30 cellular contexts compared by ENCODE assay signal in the genomic region with DNA sequence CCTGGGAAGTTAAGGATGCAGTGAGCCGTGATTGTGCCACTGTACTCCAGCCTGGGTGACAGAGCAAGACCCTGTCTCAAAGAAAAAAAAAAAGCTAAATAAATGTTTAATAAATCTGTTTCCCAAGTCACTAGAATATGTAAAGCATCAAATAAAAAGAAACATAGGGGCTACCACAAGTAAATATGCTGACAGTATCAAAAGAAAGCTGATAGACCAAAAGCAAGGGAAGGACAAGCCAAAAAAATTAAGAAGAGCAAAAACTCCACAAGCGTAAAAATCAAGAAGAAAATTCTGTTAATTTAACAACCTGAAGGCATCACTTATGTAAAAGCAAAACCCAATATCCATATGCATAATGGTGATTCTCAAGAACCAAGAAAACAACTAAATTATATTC.
"Had no signal": no experiment of that assay in that cellular context is flagged by ENCODE, and none has a peak within 500 bp of the region (broad histone marks: within the 10 kb centered on the region; RNA-seq: fewer than 3 reads in every experiment).

No MANE protein-coding gene starts in this region.

- H3K27ac ChIP-seq: ascending aorta, cardiac muscle cell, VCaP had no signal

- H3K4me3 ChIP-seq: ascending aorta, cardiac muscle cell had no signal

- H3K9me3 ChIP-seq: ascending aorta had no signal

- ATAC-seq: activated CD4-positive, alpha-beta T cell treated with anti-CD3 and anti-CD28 coated beads for 36 hours; activated CD8-positive, alpha-beta memory T cell treated with anti-CD3 and anti-CD28 coated beads, Interleukin-2, amount 10 ng/mL, durations not matched to agents 7 days and 5 days; activated CD8-positive, alpha-beta T cell treated with anti-CD3 and anti-CD28 coated beads, Interleukin-2, amount 10 ng/mL, durations not matched to agents 7 days and 5 days; activated naive CD8-positive, alpha-beta T cell treated with anti-CD3 and anti-CD28 coated beads, Interleukin-2, amount 50 U/mL, for 24 hours had no signal

- H3K27me3 ChIP-seq: ascending aorta, cardiac muscle cell had no signal

- H3K36me3 ChIP-seq: ascending aorta, cardiac muscle cell had no signal

- DNase-seq: activated B cell treated with CpG ODN at 0.5 μM for 24 hours; activated CD4-positive, alpha-beta memory T cell treated with anti-CD3 and anti-CD28 coated beads, Interleukin-2, amount 10 ng/mL, durations not matched to agents 7 days and 5 days; activated CD4-positive, alpha-beta T cell treated with anti-CD3 and anti-CD28 coated beads for 1 hour; activated CD4-positive, alpha-beta T cell treated with anti-CD3 and anti-CD28 coated beads for 36 hours; activated CD4-positive, alpha-beta T cell treated with anti-CD3 and anti-CD28 coated beads for 48 hours; activated CD4-positive, alpha-beta T cell treated with anti-CD3 and anti-CD28 coated beads, Interleukin-2, amount 10 ng/mL, durations not matched to agents 7 days and 5 days; activated CD4-positive, alpha-beta T cell treated with anti-CD3 and anti-CD28 coated beads, Interleukin-2, amount 50 U/mL, for 48 hours; activated CD8-positive, alpha-beta memory T cell treated with anti-CD3 and anti-CD28 coated beads for 24 hours; activated CD8-positive, alpha-beta memory T cell treated with anti-CD3 and anti-CD28 coated beads, Interleukin-2, amount 10 ng/mL, durations not matched to agents 7 days and 5 days; activated CD8-positive, alpha-beta memory T cell treated with anti-CD3 and anti-CD28 coated beads, Interleukin-2, amount 50 U/mL, for 48 hours; activated CD8-positive, alpha-beta T cell treated with anti-CD3 and anti-CD28 coated beads, Interleukin-2, amount 10 ng/mL, durations not matched to agents 7 days and 5 days; activated effector memory CD4-positive, alpha-beta T cell treated with Interleukin-2 at 50 U/mL for 16 hours; activated gamma-delta T cell; activated naive CD4-positive, alpha-beta T cell treated with anti-CD3 and anti-CD28 coated beads, Interleukin-2, amount 10 ng/mL, durations not matched to agents 7 days and 5 days; activated naive CD4-positive, alpha-beta T cell treated with Interleukin-2 at 50 U/mL for 16 hours; activated naive CD8-positive, alpha-beta T cell treated with anti-CD3 and anti-CD28 coated beads, Interleukin-2, amount 10 ng/mL, durations not matched to agents 7 days and 5 days; activated naive CD8-positive, alpha-beta T cell treated with anti-CD3 and anti-CD28 coated beads, Interleukin-2, amount 50 U/mL, for 24 hours; activated T-cell treated with anti-CD3 and anti-CD28 coated beads, Interleukin-2, amount 50 U/mL, for 24 hours; activated T-cell treated with anti-CD3 and anti-CD28 coated beads, Interleukin-2, amount 50 U/mL, for 48 hours; amygdala; anterior cingulate cortex; caudate nucleus; T-helper 1 cell; T-helper 2 cell; T-helper 9 cell had no signal

- FAIRE-seq: bronchial epithelial cell, TTC549 had no signal
